In the genomic region with DNA sequence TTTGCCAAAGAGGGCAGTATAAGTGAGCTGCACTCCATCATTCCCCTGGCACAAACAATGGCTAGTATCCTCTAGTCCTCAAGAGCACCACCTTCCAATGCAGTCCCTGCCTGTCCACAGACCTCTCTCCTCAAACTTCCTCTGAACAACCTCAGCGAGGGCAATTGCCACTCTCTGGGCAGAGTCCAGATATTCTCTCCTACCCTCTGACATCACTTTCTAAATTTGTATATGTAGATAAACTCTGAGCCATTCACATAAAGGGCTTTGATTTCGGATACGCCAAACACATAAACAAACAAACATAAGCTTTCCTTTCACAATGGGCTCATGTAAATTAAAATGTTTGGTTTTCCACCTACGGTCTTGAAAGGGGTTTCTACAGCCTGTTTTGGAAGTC, we compare ENCODE assay signal across 25 cellular contexts. TPM values are rescaled to one million over a fixed set of nuclear protein-coding genes. Genes with fewer than 3 reads are reported as not detected.
DNase-seq lines count a peak whose midpoint lies in the region; ATAC-seq and TF ChIP-seq lines count a peak whose summit lies in the region.
"Had no signal": no experiment of that assay in that cellular context is flagged by ENCODE, and none has a peak within 500 bp of the region (broad histone marks: within the 10 kb centered on the region; RNA-seq: fewer than 3 reads in every experiment).

No MANE protein-coding gene starts in this region.

- no TSS peak for BruUV-seq in Caco-2 (replicated peaks; lab: Mats Ljungman, UMichigan)

- H3K27me3 ChIP-seq in right lobe of liver (no peaks in the 10 kb centered on the region), Caco-2 (replicated peaks; ENCODE audit: control insufficient read depth, insufficient read depth, low read length) (no peaks in the 10 kb centered on the region; the same call in 1 of the 2 replicates)
- H3K27me3 ChIP-seq: BLaER1, MG63 had no signal

- H3K27ac Mint-ChIP-seq in Caco-2 (ENCODE audit: unreplicated experiment) = no peak overlapping the region
- H3K27ac Mint-ChIP-seq: GM23338; IgD-negative memory B cell; T-helper 2 cell treated with Interferon-gamma antibody and Interleukin-4, amounts not matched to agents 5 μg/mL and 100 μg/mL, for 36 hours had no signal

- TF ChIP-seq CTCF in right lobe of liver (IDR thresholded peaks at IDR 0.05) (no peak), Caco-2 (IDR thresholded peaks at IDR 0.05; ENCODE audit: insufficient read depth in 1 of 2, low read depth in 1 of 2, low read length in 1 of 2, severe bottlenecking in 1 of 2, unreplicated experiment in 1 of 2) (no peak)

- H3K9me3 Mint-ChIP-seq in Caco-2 (ENCODE audit: unreplicated experiment) = no peaks in the 10 kb centered on the region
- H3K9me3 Mint-ChIP-seq: CD4-positive, alpha-beta memory T cell; GM23338; IgD-negative memory B cell; T-helper 2 cell treated with Interferon-gamma antibody and Interleukin-4, amounts not matched to agents 5 μg/mL and 100 μg/mL, for 36 hours had no signal

- peak overlapping the region; percentile 59 to 99 (median 75) for H3K27ac ChIP-seq in right lobe of liver
- H3K27ac ChIP-seq: BLaER1 had no signal

- H3K4me3 ChIP-seq in right lobe of liver = no peak overlapping the region
- H3K4me3 ChIP-seq in Caco-2 (ENCODE audit: low read depth, low read length) = no peak overlapping the region
- H3K4me3 ChIP-seq: BLaER1, GM23338, MG63 had no signal

- peaks cover 2% of the 10 kb centered on the region for H3K27me3 Mint-ChIP-seq in Caco-2 (ENCODE audit: insufficient read depth, unreplicated experiment)
- H3K27me3 Mint-ChIP-seq: CD4-positive, alpha-beta memory T cell; IgD-negative memory B cell had no signal

- peak; percentile 12 to 24 (median 17) for ATAC-seq in right lobe of liver
- ATAC-seq: GM23338, HCT116 had no signal

- peaks cover 7% of the 10 kb centered on the region for H3K4me1 Mint-ChIP-seq in Caco-2 (ENCODE audit: low read depth, unreplicated experiment)

- 34% methylated on average over 4 of the region's 4 CpGs for WGBS in right lobe of liver (ENCODE audit: insufficient coverage, low coverage, low lambda C conversion rate, missing lambda C conversion rate)

- H3K9me3 ChIP-seq in right lobe of liver (no peaks in the 10 kb centered on the region), Caco-2 (no peaks in the 10 kb centered on the region)
- H3K9me3 ChIP-seq: BLaER1, MG63 had no signal

- intact Hi-C loops in right lobe of liver (cut with DNase I) = no loop called here
- intact Hi-C loops in Caco-2 (cut with micrococcal nuclease; ENCODE audit: unreplicated experiment) = loop anchor here (5.0 kb wide), 1 partner anchor 68 kb away; no protein-coding TSS in a partner anchor

- CTCF ChIA-PET in Caco-2 (lab: Charles Lee) = interaction anchor here (0.9 to 1.1 kb wide), 2 partner anchors 84 to 87 kb away, joined by 3 to 4 read pairs; no protein-coding TSS in a partner anchor

- DNase-seq in NCI-H146 (lab: John Stamatoyannopoulos, UW) (peak; percentile 11), NCI-H146 treated with DMSO at 0.1 percent for 48 hours (lab: John Stamatoyannopoulos, UW; ENCODE audit: unreplicated experiment) (no peak), COR-L47 (lab: John Stamatoyannopoulos, UW) (peak; percentile 38), NCI-H2029 treated with DMSO at 0.1 percent for 48 hours (lab: John Stamatoyannopoulos, UW) (peak; percentile 79), right lobe of liver (peak in 1 of 3 donors; percentile 49), EL (no peak), cerebellar nuclear complex (lab: John Stamatoyannopoulos, UW) (no peak), Caco-2 (no peak)
- DNase-seq: CD4-positive, alpha-beta memory T cell; Karpas-422; MG63; NCI-H1048; NCI-H187; NCI-H2171; NCI-H524; NK-92 treated with Interleukin-12 subunit alpha and Interleukin-12 subunit beta, amount 100 ng/mL, for 24 hours; Right ventricle myocardium superior; SW 1271 had no signal

- H3K4me1 ChIP-seq in right lobe of liver = peaks cover 0 to 75% (median 28%) of the 10 kb centered on the region in 4 donors
- H3K4me1 ChIP-seq in Caco-2 = 0 out of 2 replicates have a peak, but pooled peaks cover under 1% of the 10 kb centered on the region

- H3K4me3 Mint-ChIP-seq in Caco-2 (ENCODE audit: unreplicated experiment) = no peak overlapping the region
- H3K4me3 Mint-ChIP-seq: CD4-positive, alpha-beta memory T cell; GM23338; IgD-negative memory B cell; T-helper 2 cell treated with Interferon-gamma antibody and Interleukin-4, amounts not matched to agents 5 μg/mL and 100 μg/mL, for 36 hours had no signal

- no peaks in the 10 kb centered on the region for H3K36me3 Mint-ChIP-seq in Caco-2 (ENCODE audit: insufficient read depth, unreplicated experiment)
- H3K36me3 Mint-ChIP-seq: CD4-positive, alpha-beta memory T cell had no signal

- peak; percentile 61 for TF ChIP-seq POLR2A in right lobe of liver (IDR thresholded peaks at IDR 0.05)

- POLR2A ChIA-PET in Caco-2 (lab: Charles Lee) = no interaction called here

- no peaks in the 10 kb centered on the region for H3K36me3 ChIP-seq in right lobe of liver
- H3K36me3 ChIP-seq in Caco-2 (ENCODE audit: control insufficient read depth, insufficient read depth, low read length) = no peaks in the 10 kb centered on the region

RNA-seq across cellular contexts. Expression of a gene that starts 3.0 kb away (rescaled TPM):
- 100 to 1,000 TPM; 109 to 259 (median 185) TPM for total RNA-seq in right lobe of liver
- total RNA-seq in Caco-2 (2022) = not detected in 2 replicates

RNA-seq across cellular contexts. Expression of a gene that starts 30.4 kb away (rescaled TPM):
- total RNA-seq in right lobe of liver (10 to 100 TPM; 12.5 to 54.4 (median 18.6) TPM), Caco-2 (2022) (5.5 and 5.6 TPM in 2 replicates)

RNA-seq across cellular contexts. Expression of a gene that starts 39.5 kb away (rescaled TPM):
- total RNA-seq in right lobe of liver (1 to 10 TPM in 1 of 6 experiments, under 1 TPM in 3, not detected in 2; 0.39 to 1.2 (median 0.86) TPM), Caco-2 (2022) (not detected in 2 replicates)
- total RNA-seq: A673, GM23338, Right ventricle myocardium superior had no signal

RNA-seq across cellular contexts. Expression of a gene that starts 49.0 kb away (rescaled TPM):
- total RNA-seq in right lobe of liver (not detected), Caco-2 (2022) (not detected in 2 replicates)
- total RNA-seq: A673; CD4-positive, alpha-beta memory T cell; GM23338; OCI-LY7; Right ventricle myocardium superior had no signal

Comparison
In these comparisons a context has a peak if more than half of its experiments do, and no peak if none do; other contexts are left out.
1. DNase-seq: peak in NCI-H146 (single experiment), COR-L47 (single experiment) and NCI-H2029 treated with DMSO at 0.1 percent for 48 hours (single experiment); none in NCI-H146 treated with DMSO at 0.1 percent for 48 hours (single experiment), EL (single experiment), cerebellar nuclear complex (0 of 2) and Caco-2 (0 of 2).
2. RNA of a gene that starts 3.0 kb away (total RNA-seq): 109 to 259 TPM in right lobe of liver; not detected in Caco-2; every median in the first group is over 10 times any median in the second.